11 cellular contexts compared by ENCODE assay signal in the genomic region with DNA sequence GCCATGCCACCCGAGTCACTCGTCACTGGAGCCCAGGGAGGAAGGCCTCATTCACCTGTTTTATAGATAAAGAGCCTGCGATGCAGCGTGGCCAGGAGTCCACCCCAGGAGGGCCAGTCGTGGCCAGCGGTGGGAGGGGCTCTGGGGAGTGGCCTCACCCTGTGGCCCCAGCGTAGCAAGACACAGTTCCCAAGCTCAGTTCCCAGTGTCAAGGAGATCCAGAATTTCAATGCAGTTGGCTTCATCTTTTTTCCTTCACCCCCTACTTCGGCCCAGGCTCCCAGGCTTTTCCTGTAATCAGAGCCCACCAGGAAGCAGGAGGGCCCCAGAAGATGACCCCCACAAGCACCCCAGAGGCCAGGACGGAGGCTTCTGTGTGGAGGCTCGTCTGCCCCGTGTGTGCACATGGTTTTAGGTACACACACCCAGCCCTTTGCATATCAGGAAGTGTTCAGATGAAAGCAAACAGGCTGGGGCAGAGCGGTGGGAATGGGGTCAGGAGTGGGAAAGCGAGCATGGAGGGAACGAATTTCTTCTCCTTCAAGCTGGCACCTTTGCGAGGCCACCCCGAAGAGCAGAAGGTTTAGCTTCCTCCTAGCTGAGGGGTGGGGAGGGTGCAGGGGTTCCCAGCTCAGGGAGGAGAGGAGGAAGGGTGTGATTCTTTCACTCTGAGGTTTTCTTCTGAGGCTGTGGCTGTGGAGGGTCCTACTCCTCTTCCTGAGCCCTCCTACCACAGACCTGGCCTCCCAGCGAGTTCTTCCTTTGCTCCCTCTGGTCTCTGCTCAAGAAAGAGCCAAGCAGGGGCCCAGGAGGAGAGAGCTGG.
DNase-seq lines count a peak whose midpoint lies in the region; ATAC-seq and TF ChIP-seq lines count a peak whose summit lies in the region.
"Had no signal": no experiment of that assay in that cellular context is flagged by ENCODE, and none has a peak within 500 bp of the region (broad histone marks: within the 10 kb centered on the region; RNA-seq: fewer than 3 reads in every experiment).

No MANE protein-coding gene starts in this region.

- no peaks in the 10 kb centered on the region for H3K27me3 Mint-ChIP-seq in CD8-positive, alpha-beta T cell (ENCODE audit: low read depth)
- H3K27me3 Mint-ChIP-seq: activated naive CD8-positive, alpha-beta T cell treated with anti-CD3 and anti-CD28 coated beads for 36 hours had no signal

- CTCF ChIA-PET in CD8-positive, alpha-beta T cell (lab: Charles Lee): interaction anchor here (1.0 kb wide), 1 partner anchor 40 kb away, joined by 3 read pairs; no protein-coding TSS in a partner anchor

- H3K36me3 Mint-ChIP-seq in CD8-positive, alpha-beta T cell: peaks cover 48% of the 10 kb centered on the region

- intact Hi-C loops in CD8-positive, alpha-beta T cell (cut with DNase I, micrococcal nuclease): no loop called here
- intact Hi-C loops in heart right ventricle (cut with DNase I) (no loop called here), prostate gland (cut with DNase I) (no loop called here)

- no peaks in the 10 kb centered on the region for H3K9me3 ChIP-seq in CD8-positive, alpha-beta T cell (ENCODE audit: low read length)
- H3K9me3 ChIP-seq in heart right ventricle (no peaks in the 10 kb centered on the region), prostate gland (no peaks in the 10 kb centered on the region)
- H3K9me3 ChIP-seq in effector memory CD4-positive, alpha-beta T cell (ENCODE audit: control insufficient read depth, low read length): no peaks in the 10 kb centered on the region

- no peak for DNase-seq in CD8-positive, alpha-beta T cell
- DNase-seq in NCI-H526 (lab: John Stamatoyannopoulos, UW): peak; percentile 24 to 66
- no peak for DNase-seq in heart right ventricle
- DNase-seq in prostate gland (ENCODE audit: low spot score): no peak
- DNase-seq in COLO668 (lab: John Stamatoyannopoulos, UW; ENCODE audit: unreplicated experiment): no peak
- no peak for DNase-seq in effector memory CD4-positive, alpha-beta T cell
- no peak for DNase-seq in AG08395 (ENCODE audit: low spot score)
- DNase-seq: activated naive CD8-positive, alpha-beta T cell treated with anti-CD3 and anti-CD28 coated beads for 36 hours; HFFc6; NCI-H510A; SHP77 treated with DMSO at 0.1 percent for 48 hours had no signal

- peaks cover 17% of the 10 kb centered on the region for H3K36me3 ChIP-seq in CD8-positive, alpha-beta T cell (ENCODE audit: insufficient read depth, low read length)
- peaks cover 0 to 90% (median 11%) of the 10 kb centered on the region in 9 donors for H3K36me3 ChIP-seq in heart right ventricle
- H3K36me3 ChIP-seq in prostate gland: no peaks in the 10 kb centered on the region
- H3K36me3 ChIP-seq in effector memory CD4-positive, alpha-beta T cell (ENCODE audit: control insufficient read depth, insufficient read depth, low read length): peaks cover 40% of the 10 kb centered on the region

- TF ChIP-seq CTCF in CD8-positive, alpha-beta T cell (IDR thresholded peaks at IDR 0.05): no peak
- TF ChIP-seq CTCF in heart right ventricle (IDR thresholded peaks at IDR 0.05): no peak
- no peak for TF ChIP-seq CTCF in prostate gland (IDR thresholded peaks at IDR 0.05)

- H3K4me3 ChIP-seq in CD8-positive, alpha-beta T cell (ENCODE audit: low read depth, low read length): no peak overlapping the region
- no peak overlapping the region for H3K4me3 ChIP-seq in heart right ventricle
- no peak overlapping the region for H3K4me3 ChIP-seq in prostate gland
- no peak overlapping the region for H3K4me3 ChIP-seq in effector memory CD4-positive, alpha-beta T cell (ENCODE audit: insufficient read depth, low read depth, low read length, poor library complexity, severe bottlenecking)

- no peaks in the 10 kb centered on the region for H3K9me3 Mint-ChIP-seq in CD8-positive, alpha-beta T cell
- H3K9me3 Mint-ChIP-seq: activated naive CD8-positive, alpha-beta T cell treated with anti-CD3 and anti-CD28 coated beads for 36 hours; HFFc6 had no signal

- WGBS in heart right ventricle, 2 donors: 53 to 59% methylated on average over 17 of the region's 17 CpGs
- 43% methylated on average over 17 of the region's 17 CpGs for WGBS in prostate gland

- H3K4me1 ChIP-seq in CD8-positive, alpha-beta T cell (ENCODE audit: insufficient read depth, low read length): peaks cover 18% of the 10 kb centered on the region
- H3K4me1 ChIP-seq in heart right ventricle (peaks cover 9 to 71% (median 43%) of the 10 kb centered on the region in 9 donors), prostate gland (replicated peaks) (peaks cover 9% of the 10 kb centered on the region)
- peaks cover 5% of the 10 kb centered on the region for H3K4me1 ChIP-seq in effector memory CD4-positive, alpha-beta T cell (ENCODE audit: control insufficient read depth, insufficient read depth, low read length, poor library complexity, severe bottlenecking)

- H3K4me3 Mint-ChIP-seq in CD8-positive, alpha-beta T cell: peak overlapping the region; percentile 35
- H3K4me3 Mint-ChIP-seq: activated naive CD8-positive, alpha-beta T cell treated with anti-CD3 and anti-CD28 coated beads for 36 hours; HFFc6 had no signal

- ATAC-seq in CD8-positive, alpha-beta T cell: no peak
- peak in 7 of 8 donors; percentile 6 to 21 (median 10) for ATAC-seq in heart right ventricle

- H3K4me1 Mint-ChIP-seq in CD8-positive, alpha-beta T cell (ENCODE audit: low read depth): peaks cover 25% of the 10 kb centered on the region

- POLR2A ChIA-PET in CD8-positive, alpha-beta T cell (lab: Charles Lee): interaction anchor here (2.1 kb wide), 1 partner anchor 13 kb away, joined by 7 read pairs; no protein-coding TSS in a partner anchor

- H3K27ac Mint-ChIP-seq in CD8-positive, alpha-beta T cell: no peak overlapping the region
- H3K27ac Mint-ChIP-seq: activated naive CD8-positive, alpha-beta T cell treated with anti-CD3 and anti-CD28 coated beads for 36 hours; HFFc6 had no signal

- no peaks in the 10 kb centered on the region for H3K27me3 ChIP-seq in CD8-positive, alpha-beta T cell (ENCODE audit: insufficient read depth, low read length)
- H3K27me3 ChIP-seq in heart right ventricle (no peaks in the 10 kb centered on the region), prostate gland (replicated peaks; ENCODE audit: insufficient read depth) (no peaks in the 10 kb centered on the region)
- H3K27me3 ChIP-seq in effector memory CD4-positive, alpha-beta T cell (replicated peaks; ENCODE audit: control insufficient read depth, insufficient read depth, low read length, poor library complexity, severe bottlenecking): no peaks in the 10 kb centered on the region

- TF ChIP-seq POLR2A in prostate gland (IDR thresholded peaks at IDR 0.05): peak; percentile 17

- no peak overlapping the region for H3K27ac ChIP-seq in CD8-positive, alpha-beta T cell (ENCODE audit: low read depth, low read length)
- H3K27ac ChIP-seq in heart right ventricle: peak overlapping the region; percentile 43 to 94 (median 82)
- peak overlapping the region; percentile 65 to 72 for H3K27ac ChIP-seq in prostate gland
- H3K27ac ChIP-seq in effector memory CD4-positive, alpha-beta T cell (ENCODE audit: insufficient read depth, low read length, poor library complexity, severe bottlenecking): no peak overlapping the region

Comparison
In these comparisons a context has a peak if more than half of its experiments do, and no peak if none do; other contexts are left out.
1. DNase-seq: peak in NCI-H526 (2 of 2); none in CD8-positive, alpha-beta T cell (0 of 7), heart right ventricle (0 of 2), prostate gland (single experiment), COLO668 (single experiment), effector memory CD4-positive, alpha-beta T cell (0 of 3) and AG08395 (single experiment).
2. H3K27ac ChIP-seq: peak in heart right ventricle (10 of 10) and prostate gland (2 of 2); none in CD8-positive, alpha-beta T cell (single experiment) and effector memory CD4-positive, alpha-beta T cell (single experiment).